9 cellular contexts compared by ENCODE assay signal in the genomic region with DNA sequence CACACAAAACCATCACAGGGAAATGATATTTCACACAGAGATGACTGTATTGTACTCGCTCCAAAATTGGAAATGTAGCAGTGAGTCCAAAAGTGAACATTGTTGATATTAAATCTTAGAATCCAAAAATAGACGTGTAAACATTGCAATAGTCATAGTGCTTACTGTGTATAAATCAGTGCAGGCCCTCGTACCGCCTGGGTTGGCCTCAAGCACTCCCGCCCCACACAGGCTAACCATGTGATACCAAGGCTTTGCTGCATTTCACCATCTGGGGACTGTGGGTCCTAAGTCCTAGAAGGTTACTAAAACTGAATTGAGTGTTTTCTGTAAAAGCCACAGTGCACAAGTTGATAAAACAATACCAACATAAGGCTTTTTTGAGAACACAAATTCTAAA.
DNase-seq lines count a peak whose midpoint lies in the region; ATAC-seq and TF ChIP-seq lines count a peak whose summit lies in the region.
"Had no signal": no experiment of that assay in that cellular context is flagged by ENCODE, and none has a peak within 500 bp of the region (broad histone marks: within the 10 kb centered on the region; RNA-seq: fewer than 3 reads in every experiment).

No MANE protein-coding gene starts in this region.

- no peaks in the 10 kb centered on the region for H3K36me3 ChIP-seq in GM23248 (ENCODE audit: low read depth)
- no peaks in the 10 kb centered on the region for H3K36me3 ChIP-seq in brain microvascular endothelial cell (replicated peaks)

- no peak overlapping the region for H4K5ac ChIP-seq in H9 (ENCODE audit: insufficient read length, low read depth, low read length)

- H3K9me3 Mint-ChIP-seq in stimulated activated memory B cell treated with anti-CD40 and anti-IgM and Interleukin-4, amounts not matched to agents 10 μg/mL and 1 μg/mL and 100 μg/mL, for 72 hours: no peaks in the 10 kb centered on the region
- no peaks in the 10 kb centered on the region for H3K9me3 Mint-ChIP-seq in H9

- H3K4me1 Mint-ChIP-seq in stimulated activated memory B cell treated with anti-CD40 and anti-IgM and Interleukin-4, amounts not matched to agents 10 μg/mL and 1 μg/mL and 100 μg/mL, for 72 hours: peaks cover 66% of the 10 kb centered on the region
- H3K4me1 Mint-ChIP-seq in H9: peaks cover 42 to 48% of the 10 kb centered on the region in 2 experiments

- peaks cover 29% of the 10 kb centered on the region; the same call in 1 of the 2 replicates for H3F3A ChIP-seq in GM23248 (ENCODE audit: insufficient read depth)

- no peak overlapping the region for H3K4ac ChIP-seq in H9 (ENCODE audit: low read depth, low read length)

- H2AK5ac ChIP-seq in H9 (ENCODE audit: insufficient read length, low read length): no peak overlapping the region

- H3K4me3 Mint-ChIP-seq in stimulated activated memory B cell treated with anti-CD40 and anti-IgM and Interleukin-4, amounts not matched to agents 10 μg/mL and 1 μg/mL and 100 μg/mL, for 72 hours: no peak overlapping the region
- H3K4me3 Mint-ChIP-seq in H9: no peak overlapping the region

- H3K18ac ChIP-seq in H9 (ENCODE audit: insufficient read length, low read depth, low read length): no peak overlapping the region

- no peak overlapping the region for H4K91ac ChIP-seq in H9 (ENCODE audit: insufficient read length, low read depth, low read length)

- H2BK5ac ChIP-seq in H9 (ENCODE audit: insufficient read length, low read length): no peak overlapping the region

- H2BK20ac ChIP-seq in H9 (ENCODE audit: low read depth, low read length, poor library complexity, severe bottlenecking): no peak overlapping the region

- no peak overlapping the region; the same call in 1 of the 2 replicates for H3K4me3 ChIP-seq in GM23248
- H3K4me3 ChIP-seq in brain microvascular endothelial cell (ENCODE audit: low read depth, low read length): no peak overlapping the region

- no peak for ATAC-seq in stimulated activated memory B cell treated with anti-CD40 and anti-IgM and Interleukin-4, amounts not matched to agents 10 μg/mL and 1 μg/mL and 100 μg/mL, for 72 hours
- ATAC-seq in GM21737 (IDR thresholded peaks at IDR 0.05; ENCODE audit: unreplicated experiment): no peak

- DNase-seq in GM23248: peak; percentile 78
- DNase-seq in brain microvascular endothelial cell: peak; percentile 22
- DNase-seq in left kidney (ENCODE audit: low read depth, low spot score): peak; percentile 34
- DNase-seq in HT-29 (ENCODE audit: low spot score): no peak
- DNase-seq in H9: no peak
- no peak for DNase-seq in middle frontal gyrus (ENCODE audit: extremely low spot score, low spot score)
- DNase-seq: effector CD8-positive, alpha-beta T cell had no signal

- no peak overlapping the region for H3T11ph ChIP-seq in H9 (ENCODE audit: low read length)

- H3K4me2 ChIP-seq in GM23248 (ENCODE audit: unreplicated experiment): no peak overlapping the region
- H3K4me2 ChIP-seq in H9 (ENCODE audit: insufficient read depth, insufficient read length, low read length): no peak overlapping the region

- H2BK12ac ChIP-seq in H9 (ENCODE audit: insufficient read length, low read depth, low read length): no peak overlapping the region

- no peak overlapping the region for H2BK120ac ChIP-seq in H9 (ENCODE audit: low read depth, low read length, poor library complexity, severe bottlenecking)

- H3K56ac ChIP-seq in H9 (ENCODE audit: insufficient read length, low read depth, low read length): no peak overlapping the region

- peaks cover 88% of the 10 kb centered on the region for H3K79me2 ChIP-seq in GM23248 (ENCODE audit: insufficient read depth)
- H3K79me2 ChIP-seq in H9 (ENCODE audit: insufficient read depth, low read length): peaks cover 1% of the 10 kb centered on the region; the same call in 1 of the 2 replicates

- H3K4me1 ChIP-seq in GM23248 (ENCODE audit: insufficient read depth): peaks cover 34% of the 10 kb centered on the region
- H3K4me1 ChIP-seq in H9 (ENCODE audit: insufficient read depth, low read length): peaks cover 3% of the 10 kb centered on the region; the same call in 1 of the 2 replicates

- peak overlapping the region; percentile 57 for H3K27ac Mint-ChIP-seq in stimulated activated memory B cell treated with anti-CD40 and anti-IgM and Interleukin-4, amounts not matched to agents 10 μg/mL and 1 μg/mL and 100 μg/mL, for 72 hours
- peak overlapping the region in 1 of 3 experiments; percentile 21; a peak in 2 of 7 replicates for H3K27ac Mint-ChIP-seq in H9

- H2AFZ ChIP-seq in GM23248: no peak overlapping the region
- no peak overlapping the region for H2AFZ ChIP-seq in H9 (ENCODE audit: low read length)

- H3K27ac ChIP-seq in GM23248 (peak overlapping the region; percentile 47), brain microvascular endothelial cell (no peak overlapping the region), H9 (ENCODE audit: insufficient read length, low read depth, low read length) (no peak overlapping the region)

- TF ChIP-seq CTCF in brain microvascular endothelial cell (IDR thresholded peaks at IDR 0.05; ENCODE audit: low read depth, low read length, missing control alignments) (no peak), H9 (conservative IDR thresholded peaks at IDR 0.05) (no peak)

- H3K79me1 ChIP-seq in H9 (ENCODE audit: insufficient read depth, low read depth, low read length, poor library complexity, severe bottlenecking): peaks cover 4% of the 10 kb centered on the region

- H2BK15ac ChIP-seq in H9 (ENCODE audit: low read depth, low read length): no peak overlapping the region

- no peak overlapping the region for H3K9ac ChIP-seq in GM23248
- no peak overlapping the region for H3K9ac ChIP-seq in H9 (ENCODE audit: extremely low read depth, insufficient read length, low read length)

- peaks cover 29% of the 10 kb centered on the region for H3K36me3 Mint-ChIP-seq in stimulated activated memory B cell treated with anti-CD40 and anti-IgM and Interleukin-4, amounts not matched to agents 10 μg/mL and 1 μg/mL and 100 μg/mL, for 72 hours
- H3K36me3 Mint-ChIP-seq in H9 (ENCODE audit: insufficient read depth in 1 of 3, low read depth in 3 of 3): no peaks in the 10 kb centered on the region; a peak in 1 of 7 replicates

- H3K23me2 ChIP-seq in H9 (ENCODE audit: insufficient read length, low read depth, low read length, poor library complexity, severe bottlenecking): no peaks in the 10 kb centered on the region

- H3K27me3 ChIP-seq in GM23248 (replicated peaks; ENCODE audit: insufficient read depth) (no peaks in the 10 kb centered on the region), brain microvascular endothelial cell (replicated peaks) (no peaks in the 10 kb centered on the region), H9 (ENCODE audit: insufficient read depth, low read length) (no peaks in the 10 kb centered on the region)

- H3K23ac ChIP-seq in H9 (ENCODE audit: insufficient read length, low read depth, low read length): no peak overlapping the region

- H3K9me3 ChIP-seq in GM23248 (ENCODE audit: low read depth) (no peaks in the 10 kb centered on the region), H9 (ENCODE audit: control insufficient read depth, low read depth, low read length) (no peaks in the 10 kb centered on the region)

- H3K14ac ChIP-seq in H9 (ENCODE audit: insufficient read depth, low read length): no peak overlapping the region

- H3K27me3 Mint-ChIP-seq in stimulated activated memory B cell treated with anti-CD40 and anti-IgM and Interleukin-4, amounts not matched to agents 10 μg/mL and 1 μg/mL and 100 μg/mL, for 72 hours: no peaks in the 10 kb centered on the region
- H3K27me3 Mint-ChIP-seq in H9 (ENCODE audit: low read depth): no peaks in the 10 kb centered on the region

- WGBS in GM23248 (ENCODE audit: low coverage in 1 of 2, low lambda C conversion rate in 2 of 2, missing lambda C conversion rate in 2 of 2), 2 experiments: 22 to 32% methylated on average over 5 of the region's 5 CpGs
- WGBS in H9 (ENCODE audit: extremely low coverage, insufficient read length, low lambda C conversion rate): no CpG with 5 or more reads among the region's 5 CpGs

- in situ Hi-C loops in GM23248 (cut with MboI) (no loop called here), brain microvascular endothelial cell (cut with HindIII; ENCODE audit: low pct_ligation_motif_present, low sequenced_read_pairs) (no loop called here)

- no peaks in the 10 kb centered on the region for H3K9me2 ChIP-seq in GM23248 (ENCODE audit: insufficient read depth)

- 0 out of 2 replicates have a peak, but pooled peaks cover 3% of the 10 kb centered on the region for H4K20me1 ChIP-seq in GM23248 (ENCODE audit: insufficient read depth)
- no peaks in the 10 kb centered on the region for H4K20me1 ChIP-seq in H9 (ENCODE audit: control insufficient read depth, insufficient read depth, insufficient read length)

- no peak overlapping the region for H4K8ac ChIP-seq in H9 (replicated peaks; ENCODE audit: insufficient read length, low read depth, low read length)

Comparison
In these comparisons a context has a peak if more than half of its experiments do, and no peak if none do; other contexts are left out.
1. DNase-seq: peak in GM23248 (single experiment), brain microvascular endothelial cell (single experiment) and left kidney (single experiment); none in HT-29 (single experiment), H9 (single experiment) and middle frontal gyrus (single experiment).